Comparison of ENCODE assay signal across 8 cellular contexts in genomic region chr15:92818658-92819311, GRCh38.
DNase-seq lines count a peak whose midpoint lies in the region; ATAC-seq and TF ChIP-seq lines count a peak whose summit lies in the region.

No MANE protein-coding gene starts in this region.

- TF ChIP-seq POLR2A in transverse colon (IDR thresholded peaks at IDR 0.05), result no peak

- no peaks in the 10 kb centered on the region for H3K36me3 ChIP-seq in cardiac muscle cell
- no peaks in the 10 kb centered on the region for H3K36me3 ChIP-seq in transverse colon

- intact Hi-C loops in left ventricle myocardium superior (cut with micrococcal nuclease), result no loop called here
- intact Hi-C loops in transverse colon (cut with DNase I; ENCODE audit: low total_unique reads), result no loop called here

- H3K36me3 Mint-ChIP-seq in immature natural killer cell, result no peaks in the 10 kb centered on the region

- peaks cover 19 to 24% of the 10 kb centered on the region in 2 donors for H3K4me1 Mint-ChIP-seq in immature natural killer cell

- no peak for DNase-seq in cardiac muscle cell (ENCODE audit: low read depth in 1 of 2, low spot score in 1 of 2)
- no peak for DNase-seq in left ventricle myocardium superior
- no peak for DNase-seq in immature natural killer cell
- DNase-seq in transverse colon, result no peak
- no peak for DNase-seq in HPDE6-E6E7 (ENCODE audit: extremely low spot score)
- DNase-seq in putamen (ENCODE audit: low spot score), result no peak
- no peak for DNase-seq in NCI-H446 treated with DMSO at 0.1 percent for 48 hours (lab: John Stamatoyannopoulos, UW)

- no peak for ATAC-seq in left ventricle myocardium superior

- H3K27ac ChIP-seq in cardiac muscle cell (peak overlapping the region; percentile 94), VCaP (peak overlapping the region; percentile 100), transverse colon (peak overlapping the region; percentile 85 to 92 (median 88))

- H3K9me3 Mint-ChIP-seq in immature natural killer cell, result no peaks in the 10 kb centered on the region

- 71 to 72% methylated on average over 10 to 16 of the region's 16 CpGs for WGBS in transverse colon (ENCODE audit: low coverage in 1 of 2), 2 donors

- H3K4me3 ChIP-seq in cardiac muscle cell (no peak overlapping the region), transverse colon (no peak overlapping the region)

- no peak for TF ChIP-seq CTCF in cardiac muscle cell (IDR thresholded peaks at IDR 0.05; ENCODE audit: low read depth, low read length)
- no peak for TF ChIP-seq CTCF in VCaP (conservative IDR thresholded peaks at IDR 0.05)
- TF ChIP-seq CTCF in transverse colon (IDR thresholded peaks at IDR 0.05), result no peak

- H3K27me3 Mint-ChIP-seq in immature natural killer cell (ENCODE audit: low read depth in 3 of 3), result peaks cover 0 to 12% (median 4%) of the 10 kb centered on the region in 3 donors

- peaks cover 54% of the 10 kb centered on the region for H3K4me1 ChIP-seq in cardiac muscle cell (ENCODE audit: low read depth)
- H3K4me1 ChIP-seq in transverse colon, result peaks cover 4 to 62% (median 39%) of the 10 kb centered on the region in 4 donors

- H3K4me3 Mint-ChIP-seq in immature natural killer cell, result peak overlapping the region; percentile 88 to 91 (median 90)

- no peak for TF ChIP-seq EP300 in transverse colon (IDR thresholded peaks at IDR 0.05; ENCODE audit: low read depth)

- H3K27me3 ChIP-seq in cardiac muscle cell (no peaks in the 10 kb centered on the region), transverse colon (no peaks in the 10 kb centered on the region)

- H3K27ac Mint-ChIP-seq in immature natural killer cell, result peak overlapping the region; percentile 32 to 94 (median 91)

- in situ Hi-C loops in transverse colon (cut with MboI; ENCODE audit: low pct_ligation_motif_present in 1 of 4, low pct_unique_long_range_greater_than_20kb in 1 of 4, low sequenced_read_pairs in 3 of 4), result loop anchor here in 3 of 4 donors (5.0 to 10.0 kb wide), 4 partner anchors 59 to 96 kb away; no protein-coding TSS in a partner anchor

- no peaks in the 10 kb centered on the region for H3K9me3 ChIP-seq in cardiac muscle cell (ENCODE audit: low read depth)
- H3K9me3 ChIP-seq in transverse colon, result no peaks in the 10 kb centered on the region
